10 cellular contexts compared by ENCODE assay signal in genomic region chr3:41447701-41448100, GRCh38.
"Had no signal": no experiment of that assay in that cellular context is flagged by ENCODE, and none has a peak within 500 bp of the region (broad histone marks: within the 10 kb centered on the region; RNA-seq: fewer than 3 reads in every experiment).

No MANE protein-coding gene starts in this region.

- FAIRE-seq: H1, H54 had no signal

- H3K4me2 ChIP-seq: GM23338 had no signal

- H2AFZ ChIP-seq: GM23248, GM23338 had no signal

- H3K9ac ChIP-seq: GM23248 had no signal

- H3K4me3 ChIP-seq: GM23248, GM23338, HAP-1 had no signal

- H3K9me3 ChIP-seq: HAP-1 had no signal

- H3K4me1 ChIP-seq: HAP-1 had no signal

- DNase-seq: GM23248, GOT3, H7, H9, HCEC 1CT, HFFc6 had no signal

- H3K36me3 ChIP-seq: HAP-1 had no signal

- H3K27ac ChIP-seq: GM23248 had no signal
